14 cellular contexts compared by ENCODE assay signal in the genomic region with DNA sequence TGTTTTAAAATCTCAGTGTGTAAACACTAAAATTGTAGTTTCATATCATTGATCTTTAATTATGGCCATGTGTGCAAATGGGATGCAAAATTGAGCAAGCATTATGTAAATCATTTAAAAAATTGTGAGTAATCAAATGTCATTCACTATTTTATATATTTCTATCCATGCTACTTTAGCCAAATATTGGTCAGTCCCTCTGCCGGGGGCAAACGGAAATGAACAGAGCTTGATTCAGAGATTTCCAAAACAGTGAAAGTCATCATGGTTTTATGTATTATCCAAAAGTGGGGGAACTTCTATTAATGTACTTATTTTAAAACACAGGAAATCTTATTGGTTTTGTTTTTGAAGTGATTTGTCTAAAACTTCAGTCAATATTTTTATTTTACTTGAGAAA.
DNase-seq lines count a peak whose midpoint lies in the region; FAIRE-seq and TF ChIP-seq lines count a peak whose summit lies in the region.
"Had no signal": no experiment of that assay in that cellular context is flagged by ENCODE, and none has a peak within 500 bp of the region (broad histone marks: within the 10 kb centered on the region; RNA-seq: fewer than 3 reads in every experiment).

No MANE protein-coding gene starts in this region.

- H3K27ac Mint-ChIP-seq in astrocyte (ENCODE audit: unreplicated experiment), result no peak overlapping the region

- no peaks in the 10 kb centered on the region for H3K4me1 Mint-ChIP-seq in astrocyte (ENCODE audit: low read depth, unreplicated experiment)

- in situ Hi-C loops in GM23248 (cut with MboI), result no loop called here

- TF ChIP-seq POLR2A in lower leg skin (IDR thresholded peaks at IDR 0.05), result no peak

- H2AFZ ChIP-seq in GM23248 (no peak overlapping the region), astrocyte (ENCODE audit: low read depth, low read length) (no peak overlapping the region)

- H4K20me1 ChIP-seq in GM23248 (ENCODE audit: insufficient read depth) (no peaks in the 10 kb centered on the region), astrocyte (ENCODE audit: insufficient read depth, low read length) (no peaks in the 10 kb centered on the region)

- no peaks in the 10 kb centered on the region for H3K27me3 Mint-ChIP-seq in astrocyte (ENCODE audit: low read depth, unreplicated experiment)

- H3K9me3 Mint-ChIP-seq in astrocyte (ENCODE audit: unreplicated experiment), result no peaks in the 10 kb centered on the region

- no peak overlapping the region for H3K4me3 ChIP-seq in GM23248
- H3K4me3 ChIP-seq in astrocyte (ENCODE audit: insufficient read depth, low read depth, low read length), result no peak overlapping the region
- no peak overlapping the region for H3K4me3 ChIP-seq in lower leg skin (ENCODE audit: low read depth, poor library complexity, severe bottlenecking)
- H3K4me3 ChIP-seq: HAP-1 had no signal

- 1 to 11% methylated on average over 2 of the region's 2 CpGs for WGBS in GM23248 (ENCODE audit: low coverage in 1 of 2, low lambda C conversion rate in 2 of 2, missing lambda C conversion rate in 2 of 2), 2 experiments
- 65 to 67% methylated on average over 2 of the region's 2 CpGs for WGBS in lower leg skin, 2 donors

- no peaks in the 10 kb centered on the region; the same call in 1 of the 2 replicates for H3K27me3 ChIP-seq in GM23248 (replicated peaks; ENCODE audit: insufficient read depth)
- H3K27me3 ChIP-seq in astrocyte (ENCODE audit: insufficient read depth, low read length), result no peaks in the 10 kb centered on the region

- H3K79me2 ChIP-seq in GM23248 (ENCODE audit: insufficient read depth) (no peaks in the 10 kb centered on the region), astrocyte (ENCODE audit: insufficient read depth, low read length) (no peaks in the 10 kb centered on the region)

- no peaks in the 10 kb centered on the region for H3K36me3 ChIP-seq in GM23248 (ENCODE audit: low read depth)
- no peaks in the 10 kb centered on the region for H3K36me3 ChIP-seq in astrocyte (ENCODE audit: insufficient read depth, low read length)
- H3K36me3 ChIP-seq: HAP-1 had no signal

- H3K9me2 ChIP-seq in GM23248 (ENCODE audit: insufficient read depth), result no peaks in the 10 kb centered on the region

- H3K9ac ChIP-seq in GM23248, result no peak overlapping the region
- no peak overlapping the region for H3K9ac ChIP-seq in astrocyte (ENCODE audit: low read length)

- FAIRE-seq in astrocyte (lab: Jason Lieb, UNC), result no peak

- no peak overlapping the region for H3K4me2 ChIP-seq in GM23248 (ENCODE audit: unreplicated experiment)
- no peak overlapping the region for H3K4me2 ChIP-seq in astrocyte (ENCODE audit: low read length)

- DNase-seq in AG08396 (ENCODE audit: low spot score) (peak; percentile 12), GM23248 (peak; percentile 24), astrocyte (ENCODE audit: low read depth) (no peak), fibroblast of peridontal ligament (ENCODE audit: extremely low read depth) (peak; percentile 33), GF-D8 (lab: John Stamatoyannopoulos, UW) (no peak), lower leg skin (ENCODE audit: low spot score in 2 of 2) (no peak), NCI-H524 (lab: John Stamatoyannopoulos, UW) (no peak)
- DNase-seq in stimulated activated CD4-positive, alpha-beta T cell treated with anti-CD3 and anti-CD28 coated beads, Interleukin-1b, Interleukin-23, amount 100 ng/mL, for 48 hours, result no peak
- DNase-seq: NCI-H1436 treated with DMSO at 0.1 percent for 48 hours, NCI-H2227 treated with DMSO at 0.1 percent for 48 hours, NCI-H526 treated with DMSO at 0.1 percent for 48 hours, OCI-M1 had no signal

- H3K4me1 ChIP-seq in GM23248 (ENCODE audit: insufficient read depth) (no peaks in the 10 kb centered on the region), astrocyte (ENCODE audit: insufficient read depth, low read length) (no peaks in the 10 kb centered on the region)
- H3K4me1 ChIP-seq: HAP-1 had no signal

- no peaks in the 10 kb centered on the region for H3F3A ChIP-seq in GM23248 (ENCODE audit: insufficient read depth)

- H3K9me3 ChIP-seq in GM23248 (ENCODE audit: low read depth), result no peaks in the 10 kb centered on the region
- H3K9me3 ChIP-seq in astrocyte (ENCODE audit: insufficient read depth, low read depth, low read length), result no peaks in the 10 kb centered on the region
- H3K9me3 ChIP-seq: HAP-1 had no signal

- TF ChIP-seq CTCF in astrocyte (IDR thresholded peaks at IDR 0.05; ENCODE audit: insufficient read depth, low read depth, low read length) (peak; percentile 10), lower leg skin (IDR thresholded peaks at IDR 0.05) (no peak)

- H3K27ac ChIP-seq in GM23248 (no peak overlapping the region), astrocyte (ENCODE audit: low read depth, low read length) (no peak overlapping the region)
- H3K27ac ChIP-seq: C4-2B had no signal

- no peak overlapping the region for H3K4me3 Mint-ChIP-seq in astrocyte (ENCODE audit: unreplicated experiment)

- intact Hi-C loops in lower leg skin (cut with DNase I; ENCODE audit: low total_unique reads), result no loop called here

- no peaks in the 10 kb centered on the region for H3K36me3 Mint-ChIP-seq in astrocyte (ENCODE audit: low read depth, unreplicated experiment)

Comparison
In these comparisons a context has a peak if more than half of its experiments do, and no peak if none do; other contexts are left out.
1. DNase-seq: peak in AG08396 (single experiment), GM23248 (single experiment) and fibroblast of peridontal ligament (single experiment); none in astrocyte (single experiment), GF-D8 (single experiment), lower leg skin (0 of 2), NCI-H524 (0 of 2) and stimulated activated CD4-positive, alpha-beta T cell treated with anti-CD3 and anti-CD28 coated beads, Interleukin-1b, Interleukin-23, amount 100 ng/mL, for 48 hours (single experiment).